In genomic region chr3:21795863-21796392, GRCh38 we compare ENCODE assay signal across 13 cellular contexts. TPM values are rescaled to one million over a fixed set of nuclear protein-coding genes. Genes with fewer than 3 reads are reported as not detected.
"Had no signal": no experiment of that assay in that cellular context is flagged by ENCODE, and none has a peak within 500 bp of the region (broad histone marks: within the 10 kb centered on the region; RNA-seq: fewer than 3 reads in every experiment).

No MANE protein-coding gene starts in this region.

- H3K27ac Mint-ChIP-seq: activated B cell treated with CpG ODN at 0.5 μM for 24 hours; activated CD4-positive, alpha-beta T cell treated with anti-CD3 and anti-CD28 coated beads, Interleukin-2, amount 10 ng/mL, durations not matched to agents 7 days and 5 days; activated naive CD4-positive, alpha-beta T cell treated with anti-CD3 and anti-CD28 coated beads for 36 hours; activated T-helper 17 cell treated with anti-CD3 and anti-CD28 coated beads, Interleukin-2, amount 50 U/mL, for 72 hours; dendritic cell treated with granulocyte-macrophage colony-stimulating factor and Interleukin-4, amounts not matched to agents 40 ng/mL and 50 ng/mL, for 4 days; effector memory CD8-positive, alpha-beta T cell had no signal

- H3K9me3 ChIP-seq: pancreas had no signal

- H3K4me3 Mint-ChIP-seq: activated B cell treated with CpG ODN at 0.5 μM for 24 hours; activated CD4-positive, alpha-beta T cell treated with anti-CD3 and anti-CD28 coated beads, Interleukin-2, amount 10 ng/mL, durations not matched to agents 7 days and 5 days; activated naive CD4-positive, alpha-beta T cell treated with anti-CD3 and anti-CD28 coated beads for 36 hours; activated T-helper 17 cell treated with anti-CD3 and anti-CD28 coated beads, Interleukin-2, amount 50 U/mL, for 72 hours; dendritic cell treated with granulocyte-macrophage colony-stimulating factor and Interleukin-4, amounts not matched to agents 40 ng/mL and 50 ng/mL, for 4 days; effector memory CD8-positive, alpha-beta T cell; naive B cell had no signal

- H3K4me3 ChIP-seq: pancreas, skin epidermis, transverse colon had no signal

- H3K27ac ChIP-seq: pancreas, transverse colon had no signal

- H3K36me3 ChIP-seq: pancreas, transverse colon had no signal

- H3K4me1 ChIP-seq: pancreas, transverse colon had no signal

- H3K4me1 Mint-ChIP-seq: activated B cell treated with CpG ODN at 0.5 μM for 24 hours; activated CD4-positive, alpha-beta T cell treated with anti-CD3 and anti-CD28 coated beads, Interleukin-2, amount 10 ng/mL, durations not matched to agents 7 days and 5 days; activated T-helper 17 cell treated with anti-CD3 and anti-CD28 coated beads, Interleukin-2, amount 50 U/mL, for 72 hours; naive B cell had no signal

- H3K27me3 Mint-ChIP-seq: activated B cell treated with CpG ODN at 0.5 μM for 24 hours; activated CD4-positive, alpha-beta T cell treated with anti-CD3 and anti-CD28 coated beads, Interleukin-2, amount 10 ng/mL, durations not matched to agents 7 days and 5 days; activated T-helper 17 cell treated with anti-CD3 and anti-CD28 coated beads, Interleukin-2, amount 50 U/mL, for 72 hours; dendritic cell treated with granulocyte-macrophage colony-stimulating factor and Interleukin-4, amounts not matched to agents 40 ng/mL and 50 ng/mL, for 4 days; effector memory CD8-positive, alpha-beta T cell; naive B cell had no signal

- DNase-seq: activated B cell treated with CpG ODN at 0.5 μM for 24 hours; activated CD4-positive, alpha-beta T cell treated with anti-CD3 and anti-CD28 coated beads, Interleukin-2, amount 10 ng/mL, durations not matched to agents 7 days and 5 days; activated CD8-positive, alpha-beta memory T cell treated with anti-CD3 and anti-CD28 coated beads for 24 hours; activated naive CD4-positive, alpha-beta T cell treated with anti-CD3 and anti-CD28 coated beads for 36 hours; effector memory CD8-positive, alpha-beta T cell; kidney; naive B cell; transverse colon had no signal

- H3K36me3 Mint-ChIP-seq: naive B cell had no signal

- H3K27me3 ChIP-seq: pancreas, transverse colon had no signal

- ATAC-seq: activated T-helper 17 cell treated with anti-CD3 and anti-CD28 coated beads, Interleukin-2, amount 50 U/mL, for 72 hours; effector memory CD8-positive, alpha-beta T cell had no signal

RNA-seq across cellular contexts. Expression of gene ZNF385D, which starts 44.9 kb away (rescaled TPM):
- total RNA-seq: activated B cell treated with CpG ODN at 0.5 μM for 24 hours; activated CD4-positive, alpha-beta T cell treated with anti-CD3 and anti-CD28 coated beads, Interleukin-2, amount 10 ng/mL, durations not matched to agents 7 days and 5 days; activated naive CD4-positive, alpha-beta T cell treated with anti-CD3 and anti-CD28 coated beads for 36 hours; activated T-helper 17 cell treated with anti-CD3 and anti-CD28 coated beads, Interleukin-2, amount 50 U/mL, for 72 hours; T-helper 1 cell treated with Interleukin-12 subunit alpha and Interleukin-12 subunit beta and Interleukin-4 antibody, amounts not matched to agents 30 ng/mL and 1 ng/mL, for 36 hours had no signal
